ENCODE assay signal across 9 cellular contexts in genomic region chr9:81162361-81162760, GRCh38.
"Had no signal": no experiment of that assay in that cellular context is flagged by ENCODE, and none has a peak within 500 bp of the region (broad histone marks: within the 10 kb centered on the region; RNA-seq: fewer than 3 reads in every experiment).

No MANE protein-coding gene starts in this region.

- ATAC-seq: HCT116, K562 had no signal

- H3K4me3 Mint-ChIP-seq: HFFc6 had no signal

- H3K4me1 ChIP-seq: HAP-1 had no signal

- H3K27ac ChIP-seq: HL-60 had no signal

- H3K4me3 ChIP-seq: HAP-1, K562 had no signal

- H3K9me3 ChIP-seq: HAP-1 had no signal

- H3K36me3 ChIP-seq: HAP-1 had no signal

- DNase-seq: GOT3, H7, HFFc6, IMR-90, KG1 had no signal

- H3K27ac Mint-ChIP-seq: HFFc6 had no signal

- FAIRE-seq: K562 had no signal
